ENCODE assay signal across 1 cellular context in the genomic region with DNA sequence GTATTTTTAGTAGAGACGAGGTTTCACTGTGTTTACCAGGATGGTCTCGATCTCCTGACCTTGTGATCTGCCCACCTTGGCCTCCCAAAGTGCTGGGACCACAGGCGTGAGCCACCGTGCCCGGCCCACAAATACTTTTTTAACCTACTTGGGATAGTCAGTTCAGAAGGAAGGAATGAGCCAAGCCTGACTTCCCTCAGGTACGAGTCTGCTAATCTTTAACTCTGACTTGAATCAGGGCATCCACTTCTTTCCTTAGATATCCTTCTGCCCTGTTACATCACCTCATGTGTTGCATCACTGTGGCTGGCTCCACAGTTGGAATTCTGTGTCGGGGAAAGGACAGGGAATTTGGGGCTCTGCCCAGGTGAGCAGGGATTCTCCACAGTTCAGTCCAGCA.
A peak's percentile ranks its signal among the peaks of the same experiment; 100 is the strongest.
TF ChIP-seq lines count a peak whose summit lies in the region.

No MANE protein-coding gene starts in this region.

TF ChIP-seq in HepG2, 621 proteins besides CTCF, POLR2A, EP300 and RAD21 (continued from another document and continues in another):
- TF ChIP-seq, protein P1, sequence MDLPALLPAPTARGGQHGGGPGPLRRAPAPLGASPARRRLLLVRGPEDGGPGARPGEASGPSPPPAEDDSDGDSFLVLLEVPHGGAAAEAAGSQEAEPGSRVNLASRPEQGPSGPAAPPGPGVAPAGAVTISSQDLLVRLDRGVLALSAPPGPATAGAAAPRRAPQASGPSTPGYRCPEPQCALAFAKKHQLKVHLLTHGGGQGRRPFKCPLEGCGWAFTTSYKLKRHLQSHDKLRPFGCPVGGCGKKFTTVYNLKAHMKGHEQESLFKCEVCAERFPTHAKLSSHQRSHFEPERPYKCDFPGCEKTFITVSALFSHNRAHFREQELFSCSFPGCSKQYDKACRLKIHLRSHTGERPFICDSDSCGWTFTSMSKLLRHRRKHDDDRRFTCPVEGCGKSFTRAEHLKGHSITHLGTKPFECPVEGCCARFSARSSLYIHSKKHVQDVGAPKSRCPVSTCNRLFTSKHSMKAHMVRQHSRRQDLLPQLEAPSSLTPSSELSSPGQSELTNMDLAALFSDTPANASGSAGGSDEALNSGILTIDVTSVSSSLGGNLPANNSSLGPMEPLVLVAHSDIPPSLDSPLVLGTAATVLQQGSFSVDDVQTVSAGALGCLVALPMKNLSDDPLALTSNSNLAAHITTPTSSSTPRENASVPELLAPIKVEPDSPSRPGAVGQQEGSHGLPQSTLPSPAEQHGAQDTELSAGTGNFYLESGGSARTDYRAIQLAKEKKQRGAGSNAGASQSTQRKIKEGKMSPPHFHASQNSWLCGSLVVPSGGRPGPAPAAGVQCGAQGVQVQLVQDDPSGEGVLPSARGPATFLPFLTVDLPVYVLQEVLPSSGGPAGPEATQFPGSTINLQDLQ (CRISPR knock-in tag; IDR thresholded peaks at IDR 0.05) = no peak
- TF ChIP-seq, protein P2, sequence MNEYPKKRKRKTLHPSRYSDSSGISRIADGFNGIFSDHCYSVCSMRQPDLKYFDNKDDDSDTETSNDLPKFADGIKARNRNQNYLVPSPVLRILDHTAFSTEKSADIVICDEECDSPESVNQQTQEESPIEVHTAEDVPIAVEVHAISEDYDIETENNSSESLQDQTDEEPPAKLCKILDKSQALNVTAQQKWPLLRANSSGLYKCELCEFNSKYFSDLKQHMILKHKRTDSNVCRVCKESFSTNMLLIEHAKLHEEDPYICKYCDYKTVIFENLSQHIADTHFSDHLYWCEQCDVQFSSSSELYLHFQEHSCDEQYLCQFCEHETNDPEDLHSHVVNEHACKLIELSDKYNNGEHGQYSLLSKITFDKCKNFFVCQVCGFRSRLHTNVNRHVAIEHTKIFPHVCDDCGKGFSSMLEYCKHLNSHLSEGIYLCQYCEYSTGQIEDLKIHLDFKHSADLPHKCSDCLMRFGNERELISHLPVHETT (CRISPR knock-in tag; conservative IDR thresholded peaks at IDR 0.05) = no peak
- TF ChIP-seq SNRNP70 (IDR thresholded peaks at IDR 0.05; ENCODE audit: low read depth, low read length) = no peak
- TF ChIP-seq KLF16 (CRISPR knock-in tag; IDR thresholded peaks at IDR 0.05) = peak in 1 of 2 experiments; percentile 96; a peak in 2 of 4 replicates
- TF ChIP-seq PCBP2 (optimal IDR thresholded peaks at IDR 0.05; ENCODE audit: low read depth, low read length, poor library complexity, severe bottlenecking) = no peak
- no peak for TF ChIP-seq ZNF75D (CRISPR knock-in tag; IDR thresholded peaks at IDR 0.05; ENCODE audit: borderline replicate concordance)
- no peak for TF ChIP-seq LRRFIP1 (CRISPR knock-in tag; conservative IDR thresholded peaks at IDR 0.05)
- TF ChIP-seq DRAP1 (CRISPR knock-in tag; IDR thresholded peaks at IDR 0.05) = 0 out of 2 replicates have a peak, but pooled peaks have one; percentile 28
- TF ChIP-seq, protein P3, sequence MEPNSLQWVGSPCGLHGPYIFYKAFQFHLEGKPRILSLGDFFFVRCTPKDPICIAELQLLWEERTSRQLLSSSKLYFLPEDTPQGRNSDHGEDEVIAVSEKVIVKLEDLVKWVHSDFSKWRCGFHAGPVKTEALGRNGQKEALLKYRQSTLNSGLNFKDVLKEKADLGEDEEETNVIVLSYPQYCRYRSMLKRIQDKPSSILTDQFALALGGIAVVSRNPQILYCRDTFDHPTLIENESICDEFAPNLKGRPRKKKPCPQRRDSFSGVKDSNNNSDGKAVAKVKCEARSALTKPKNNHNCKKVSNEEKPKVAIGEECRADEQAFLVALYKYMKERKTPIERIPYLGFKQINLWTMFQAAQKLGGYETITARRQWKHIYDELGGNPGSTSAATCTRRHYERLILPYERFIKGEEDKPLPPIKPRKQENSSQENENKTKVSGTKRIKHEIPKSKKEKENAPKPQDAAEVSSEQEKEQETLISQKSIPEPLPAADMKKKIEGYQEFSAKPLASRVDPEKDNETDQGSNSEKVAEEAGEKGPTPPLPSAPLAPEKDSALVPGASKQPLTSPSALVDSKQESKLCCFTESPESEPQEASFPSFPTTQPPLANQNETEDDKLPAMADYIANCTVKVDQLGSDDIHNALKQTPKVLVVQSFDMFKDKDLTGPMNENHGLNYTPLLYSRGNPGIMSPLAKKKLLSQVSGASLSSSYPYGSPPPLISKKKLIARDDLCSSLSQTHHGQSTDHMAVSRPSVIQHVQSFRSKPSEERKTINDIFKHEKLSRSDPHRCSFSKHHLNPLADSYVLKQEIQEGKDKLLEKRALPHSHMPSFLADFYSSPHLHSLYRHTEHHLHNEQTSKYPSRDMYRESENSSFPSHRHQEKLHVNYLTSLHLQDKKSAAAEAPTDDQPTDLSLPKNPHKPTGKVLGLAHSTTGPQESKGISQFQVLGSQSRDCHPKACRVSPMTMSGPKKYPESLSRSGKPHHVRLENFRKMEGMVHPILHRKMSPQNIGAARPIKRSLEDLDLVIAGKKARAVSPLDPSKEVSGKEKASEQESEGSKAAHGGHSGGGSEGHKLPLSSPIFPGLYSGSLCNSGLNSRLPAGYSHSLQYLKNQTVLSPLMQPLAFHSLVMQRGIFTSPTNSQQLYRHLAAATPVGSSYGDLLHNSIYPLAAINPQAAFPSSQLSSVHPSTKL (CRISPR knock-in tag; IDR thresholded peaks at IDR 0.05) = peak; percentile 94
- TF ChIP-seq ZNF792 (CRISPR knock-in tag; IDR thresholded peaks at IDR 0.05) = peak; percentile 62; the same call in 1 of the 2 replicates
- TF ChIP-seq, protein P4, sequence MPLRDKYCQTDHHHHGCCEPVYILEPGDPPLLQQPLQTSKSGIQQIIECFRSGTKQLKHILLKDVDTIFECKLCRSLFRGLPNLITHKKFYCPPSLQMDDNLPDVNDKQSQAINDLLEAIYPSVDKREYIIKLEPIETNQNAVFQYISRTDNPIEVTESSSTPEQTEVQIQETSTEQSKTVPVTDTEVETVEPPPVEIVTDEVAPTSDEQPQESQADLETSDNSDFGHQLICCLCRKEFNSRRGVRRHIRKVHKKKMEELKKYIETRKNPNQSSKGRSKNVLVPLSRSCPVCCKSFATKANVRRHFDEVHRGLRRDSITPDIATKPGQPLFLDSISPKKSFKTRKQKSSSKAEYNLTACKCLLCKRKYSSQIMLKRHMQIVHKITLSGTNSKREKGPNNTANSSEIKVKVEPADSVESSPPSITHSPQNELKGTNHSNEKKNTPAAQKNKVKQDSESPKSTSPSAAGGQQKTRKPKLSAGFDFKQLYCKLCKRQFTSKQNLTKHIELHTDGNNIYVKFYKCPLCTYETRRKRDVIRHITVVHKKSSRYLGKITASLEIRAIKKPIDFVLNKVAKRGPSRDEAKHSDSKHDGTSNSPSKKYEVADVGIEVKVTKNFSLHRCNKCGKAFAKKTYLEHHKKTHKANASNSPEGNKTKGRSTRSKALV (CRISPR knock-in tag; IDR thresholded peaks at IDR 0.05) = no peak
- TF ChIP-seq HOXA9 (CRISPR knock-in tag; IDR thresholded peaks at IDR 0.05; ENCODE audit: borderline replicate concordance) = no peak
- peak; percentile 34; the same call in 1 of the 2 replicates for TF ChIP-seq KDM2A (CRISPR knock-in tag; IDR thresholded peaks at IDR 0.05; ENCODE audit: borderline replicate concordance, low read depth)
- no peak for TF ChIP-seq MEF2D (CRISPR knock-in tag; IDR thresholded peaks at IDR 0.05)
- TF ChIP-seq ZFYVE20 (CRISPR knock-in tag; IDR thresholded peaks at IDR 0.05; ENCODE audit: borderline replicate concordance, low read depth) = no peak
- TF ChIP-seq ZFP36 (IDR thresholded peaks at IDR 0.05; ENCODE audit: borderline replicate concordance, low read depth, low read length, partially characterized antibody) = no peak
- TF ChIP-seq IRF1 (CRISPR knock-in tag; IDR thresholded peaks at IDR 0.05; ENCODE audit: low read depth) = no peak
- TF ChIP-seq, protein P5, sequence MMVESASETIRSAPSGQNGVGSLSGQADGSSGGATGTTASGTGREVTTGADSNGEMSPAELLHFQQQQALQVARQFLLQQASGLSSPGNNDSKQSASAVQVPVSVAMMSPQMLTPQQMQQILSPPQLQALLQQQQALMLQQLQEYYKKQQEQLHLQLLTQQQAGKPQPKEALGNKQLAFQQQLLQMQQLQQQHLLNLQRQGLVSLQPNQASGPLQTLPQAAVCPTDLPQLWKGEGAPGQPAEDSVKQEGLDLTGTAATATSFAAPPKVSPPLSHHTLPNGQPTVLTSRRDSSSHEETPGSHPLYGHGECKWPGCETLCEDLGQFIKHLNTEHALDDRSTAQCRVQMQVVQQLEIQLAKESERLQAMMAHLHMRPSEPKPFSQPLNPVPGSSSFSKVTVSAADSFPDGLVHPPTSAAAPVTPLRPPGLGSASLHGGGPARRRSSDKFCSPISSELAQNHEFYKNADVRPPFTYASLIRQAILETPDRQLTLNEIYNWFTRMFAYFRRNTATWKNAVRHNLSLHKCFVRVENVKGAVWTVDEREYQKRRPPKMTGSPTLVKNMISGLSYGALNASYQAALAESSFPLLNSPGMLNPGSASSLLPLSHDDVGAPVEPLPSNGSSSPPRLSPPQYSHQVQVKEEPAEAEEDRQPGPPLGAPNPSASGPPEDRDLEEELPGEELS (CRISPR knock-in tag; IDR thresholded peaks at IDR 0.05) = peak; percentile 77
- TF ChIP-seq ZNF282 (IDR thresholded peaks at IDR 0.05; ENCODE audit: partially characterized antibody) = no peak
- no peak for TF ChIP-seq TERF1 (CRISPR knock-in tag; IDR thresholded peaks at IDR 0.05)
- TF ChIP-seq RORA (CRISPR knock-in tag; IDR thresholded peaks at IDR 0.05) = no peak
- TF ChIP-seq MLX (CRISPR knock-in tag; IDR thresholded peaks at IDR 0.05) = peak; percentile 42; the same call in 1 of the 2 replicates
- TF ChIP-seq, protein P6, sequence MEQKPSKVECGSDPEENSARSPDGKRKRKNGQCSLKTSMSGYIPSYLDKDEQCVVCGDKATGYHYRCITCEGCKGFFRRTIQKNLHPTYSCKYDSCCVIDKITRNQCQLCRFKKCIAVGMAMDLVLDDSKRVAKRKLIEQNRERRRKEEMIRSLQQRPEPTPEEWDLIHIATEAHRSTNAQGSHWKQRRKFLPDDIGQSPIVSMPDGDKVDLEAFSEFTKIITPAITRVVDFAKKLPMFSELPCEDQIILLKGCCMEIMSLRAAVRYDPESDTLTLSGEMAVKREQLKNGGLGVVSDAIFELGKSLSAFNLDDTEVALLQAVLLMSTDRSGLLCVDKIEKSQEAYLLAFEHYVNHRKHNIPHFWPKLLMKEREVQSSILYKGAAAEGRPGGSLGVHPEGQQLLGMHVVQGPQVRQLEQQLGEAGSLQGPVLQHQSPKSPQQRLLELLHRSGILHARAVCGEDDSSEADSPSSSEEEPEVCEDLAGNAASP (CRISPR knock-in tag; IDR thresholded peaks at IDR 0.05; ENCODE audit: borderline replicate concordance) = peak; percentile 81; the same call in 1 of the 2 replicates
- TF ChIP-seq XBP1 (CRISPR knock-in tag; IDR thresholded peaks at IDR 0.05) = no peak
- TF ChIP-seq, protein P7, sequence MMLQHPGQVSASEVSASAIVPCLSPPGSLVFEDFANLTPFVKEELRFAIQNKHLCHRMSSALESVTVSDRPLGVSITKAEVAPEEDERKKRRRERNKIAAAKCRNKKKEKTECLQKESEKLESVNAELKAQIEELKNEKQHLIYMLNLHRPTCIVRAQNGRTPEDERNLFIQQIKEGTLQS (CRISPR knock-in tag; IDR thresholded peaks at IDR 0.05) = peak; percentile 99
